8 cellular contexts compared by ENCODE assay signal in genomic region chr11:73787643-73788537, GRCh38. TPM values are rescaled to one million over a fixed set of nuclear protein-coding genes. Genes with fewer than 3 reads are reported as not detected.
DNase-seq lines count a peak whose midpoint lies in the region; FAIRE-seq and TF ChIP-seq lines count a peak whose summit lies in the region.

Gene MRPL48 (plus strand): TSS chr11:73787874. CDS start chr11:73787972, 98 bp downstream.

- POLR2A ChIA-PET in HEK293 (lab: Yijun Ruan, JAX) = interaction anchor here (0.6 to 2.8 kb wide), 14 partner anchors 8 to 217 kb away, joined by 3 to 59 read pairs (median 4); partner anchors contain the start of genes COA4, PAAF1 and RAB6A

- H3K9me3 ChIP-seq in HEK293 (ENCODE audit: control insufficient read depth, insufficient read depth, low read depth, low read length) (no peaks in the 10 kb centered on the region), suprapubic skin (no peaks in the 10 kb centered on the region)

- H3K4me1 ChIP-seq in HEK293 (ENCODE audit: control insufficient read depth, insufficient read depth, low read length) = no peaks in the 10 kb centered on the region
- peaks cover 17% of the 10 kb centered on the region for H3K4me1 ChIP-seq in suprapubic skin

- peak; percentile 94 for FAIRE-seq in G401.6 (lab: Jason Lieb, UNC)

- H3K27ac ChIP-seq in HEK293 (ENCODE audit: extremely low read depth, low read depth, low read length) (peak within 1 kb of the TSS; percentile 95), suprapubic skin (peak within 1 kb of the TSS; percentile 84)

- TF ChIP-seq CTCF in HEK293 (tag by site-specific recombination; IDR thresholded peaks at IDR 0.05) (no peak), suprapubic skin (IDR thresholded peaks at IDR 0.05) (no peak)

- no peak for TF ChIP-seq EP300 in suprapubic skin (IDR thresholded peaks at IDR 0.05)

- intact Hi-C loops in activated naive CD4-positive, alpha-beta T cell treated with anti-CD3 and anti-CD28 coated beads for 36 hours (cut with micrococcal nuclease) = loop anchor here (1.0 to 5.0 kb wide), 5 partner anchors 9 to 411 kb away; partner anchors contain the start of genes C2CD3, COA4, FAM168A and PAAF1

- in situ Hi-C loops in SK-MEL-5 (cut with HindIII; ENCODE audit: low pct_unique_long_range_greater_than_20kb, low sequenced_read_pairs) = no loop called here

- H3K4me3 ChIP-seq in HEK293 (ENCODE audit: low read depth, low read length) (peak within 1 kb of the TSS; percentile 99), suprapubic skin (peak within 1 kb of the TSS; percentile 62)

- H3K9me3 Mint-ChIP-seq in activated naive CD4-positive, alpha-beta T cell treated with anti-CD3 and anti-CD28 coated beads for 36 hours = no peaks in the 10 kb centered on the region

- H3K27me3 ChIP-seq in suprapubic skin = no peaks in the 10 kb centered on the region

- H3K4me1 Mint-ChIP-seq in activated naive CD4-positive, alpha-beta T cell treated with anti-CD3 and anti-CD28 coated beads for 36 hours (ENCODE audit: low read depth) = peaks cover 13% of the 10 kb centered on the region

- no peaks in the 10 kb centered on the region for H3K36me3 Mint-ChIP-seq in activated naive CD4-positive, alpha-beta T cell treated with anti-CD3 and anti-CD28 coated beads for 36 hours (ENCODE audit: low read depth)

- peak within 1 kb of the TSS; percentile 98 for H3K27ac Mint-ChIP-seq in activated naive CD4-positive, alpha-beta T cell treated with anti-CD3 and anti-CD28 coated beads for 36 hours

- WGBS in suprapubic skin = 2% methylated on average over 43 of the region's 43 CpGs

- peak in 1 of 2 donors; percentile 7 for TF ChIP-seq POLR2A in suprapubic skin (IDR thresholded peaks at IDR 0.05)

- CTCF ChIA-PET in HEK293 (lab: Yijun Ruan, JAX) = interaction anchor here (0.7 kb wide), 1 partner anchor 1650 kb away, joined by 4 read pairs; no protein-coding TSS in a partner anchor
- CTCF ChIA-PET in activated naive CD4-positive, alpha-beta T cell treated with anti-CD3 and anti-CD28 coated beads for 36 hours (lab: Charles Lee) = interaction anchor here (0.6 to 1.3 kb wide), 3 partner anchors 25 to 70 kb away, joined by 4 to 6 read pairs (median 4); no protein-coding TSS in a partner anchor

- DNase-seq in MV-4-11 (lab: John Stamatoyannopoulos, UW) (peak; percentile 86), SK-MEL-5 (ENCODE audit: low read depth, low spot score) (peak; percentile 99), globus pallidus (ENCODE audit: low spot score) (peak; percentile 86), nucleus accumbens (lab: John Stamatoyannopoulos, UW) (peak in 55 of 56 donors; percentile 59 to 96 (median 82)), suprapubic skin (ENCODE audit: low spot score in 2 of 2) (peak; percentile 92 to 96)
- DNase-seq in activated naive CD4-positive, alpha-beta T cell treated with anti-CD3 and anti-CD28 coated beads for 36 hours = peak; percentile 94

- H3K27me3 Mint-ChIP-seq in activated naive CD4-positive, alpha-beta T cell treated with anti-CD3 and anti-CD28 coated beads for 36 hours (ENCODE audit: low read depth) = no peaks in the 10 kb centered on the region

- peak within 1 kb of the TSS; percentile 97 for H3K4me3 Mint-ChIP-seq in activated naive CD4-positive, alpha-beta T cell treated with anti-CD3 and anti-CD28 coated beads for 36 hours

- no peaks in the 10 kb centered on the region for H3K36me3 ChIP-seq in HEK293 (ENCODE audit: control insufficient read depth in 2 of 2, insufficient read depth in 1 of 2, low read length in 2 of 2)
- no peaks in the 10 kb centered on the region for H3K36me3 ChIP-seq in suprapubic skin

TF ChIP-seq in HEK293, 187 proteins besides CTCF, POLR2A, EP300 and RAD21 (continues in another document):
- TF ChIP-seq ZNF561 (tag by site-specific recombination; IDR thresholded peaks at IDR 0.05; ENCODE audit: borderline replicate concordance) = peak; percentile 58; the same call in 1 of the 2 replicates
- TF ChIP-seq, protein P1, sequence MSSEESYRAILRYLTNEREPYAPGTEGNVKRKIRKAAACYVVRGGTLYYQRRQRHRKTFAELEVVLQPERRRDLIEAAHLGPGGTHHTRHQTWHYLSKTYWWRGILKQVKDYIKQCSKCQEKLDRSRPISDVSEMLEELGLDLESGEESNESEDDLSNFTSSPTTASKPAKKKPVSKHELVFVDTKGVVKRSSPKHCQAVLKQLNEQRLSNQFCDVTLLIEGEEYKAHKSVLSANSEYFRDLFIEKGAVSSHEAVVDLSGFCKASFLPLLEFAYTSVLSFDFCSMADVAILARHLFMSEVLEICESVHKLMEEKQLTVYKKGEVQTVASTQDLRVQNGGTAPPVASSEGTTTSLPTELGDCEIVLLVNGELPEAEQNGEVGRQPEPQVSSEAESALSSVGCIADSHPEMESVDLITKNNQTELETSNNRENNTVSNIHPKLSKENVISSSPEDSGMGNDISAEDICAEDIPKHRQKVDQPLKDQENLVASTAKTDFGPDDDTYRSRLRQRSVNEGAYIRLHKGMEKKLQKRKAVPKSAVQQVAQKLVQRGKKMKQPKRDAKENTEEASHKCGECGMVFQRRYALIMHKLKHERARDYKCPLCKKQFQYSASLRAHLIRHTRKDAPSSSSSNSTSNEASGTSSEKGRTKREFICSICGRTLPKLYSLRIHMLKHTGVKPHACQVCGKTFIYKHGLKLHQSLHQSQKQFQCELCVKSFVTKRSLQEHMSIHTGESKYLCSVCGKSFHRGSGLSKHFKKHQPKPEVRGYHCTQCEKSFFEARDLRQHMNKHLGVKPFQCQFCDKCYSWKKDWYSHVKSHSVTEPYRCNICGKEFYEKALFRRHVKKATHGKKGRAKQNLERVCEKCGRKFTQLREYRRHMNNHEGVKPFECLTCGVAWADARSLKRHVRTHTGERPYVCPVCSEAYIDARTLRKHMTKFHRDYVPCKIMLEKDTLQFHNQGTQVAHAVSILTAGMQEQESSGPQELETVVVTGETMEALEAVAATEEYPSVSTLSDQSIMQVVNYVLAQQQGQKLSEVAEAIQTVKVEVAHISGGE (tag by site-specific recombination; conservative IDR thresholded peaks at IDR 0.05; ENCODE audit: low read depth) = peak; percentile 100
- TF ChIP-seq ZNF423 (tag by site-specific recombination; IDR thresholded peaks at IDR 0.05) = no peak
- peak; percentile 52; the same call in 1 of the 2 replicates for TF ChIP-seq HIC1 (tag by site-specific recombination; IDR thresholded peaks at IDR 0.05)
- TF ChIP-seq ZNF670 (tag by site-specific recombination; IDR thresholded peaks at IDR 0.05; ENCODE audit: low read depth) = no peak
- TF ChIP-seq GLI2 (tag by site-specific recombination; IDR thresholded peaks at IDR 0.05; ENCODE audit: borderline replicate concordance, low read depth) = no peak
- TF ChIP-seq ZNF174 (tag by site-specific recombination; IDR thresholded peaks at IDR 0.05) = no peak
- no peak; the same call in 1 of the 2 replicates for TF ChIP-seq ZSCAN30 (tag by site-specific recombination; IDR thresholded peaks at IDR 0.05)
- TF ChIP-seq ZNF341 (tag by site-specific recombination; IDR thresholded peaks at IDR 0.05; ENCODE audit: low read depth) = peak; percentile 100
- TF ChIP-seq, protein P2, sequence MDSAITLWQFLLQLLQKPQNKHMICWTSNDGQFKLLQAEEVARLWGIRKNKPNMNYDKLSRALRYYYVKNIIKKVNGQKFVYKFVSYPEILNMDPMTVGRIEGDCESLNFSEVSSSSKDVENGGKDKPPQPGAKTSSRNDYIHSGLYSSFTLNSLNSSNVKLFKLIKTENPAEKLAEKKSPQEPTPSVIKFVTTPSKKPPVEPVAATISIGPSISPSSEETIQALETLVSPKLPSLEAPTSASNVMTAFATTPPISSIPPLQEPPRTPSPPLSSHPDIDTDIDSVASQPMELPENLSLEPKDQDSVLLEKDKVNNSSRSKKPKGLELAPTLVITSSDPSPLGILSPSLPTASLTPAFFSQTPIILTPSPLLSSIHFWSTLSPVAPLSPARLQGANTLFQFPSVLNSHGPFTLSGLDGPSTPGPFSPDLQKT (IDR thresholded peaks at IDR 0.05; ENCODE audit: borderline replicate concordance, low read depth, low read length) = no peak
- no peak for TF ChIP-seq ZNF596 (tag by site-specific recombination; IDR thresholded peaks at IDR 0.05)
- no peak for TF ChIP-seq BCL6B (tag by site-specific recombination; IDR thresholded peaks at IDR 0.05)
- TF ChIP-seq PRDM1 (tag by site-specific recombination; IDR thresholded peaks at IDR 0.05) = peak; percentile 89
- TF ChIP-seq ZNF660 (tag by site-specific recombination; IDR thresholded peaks at IDR 0.05) = peak; percentile 84

RNA-seq across cellular contexts. Expression of gene MRPL48, which starts in this region (rescaled TPM):
- 111 and 119 TPM in 2 replicates for total RNA-seq in SK-MEL-5 (2014; rRNA removed; shearing (Covaris generic))
- polyA plus RNA-seq in SK-MEL-5 (2015; cell fraction: cytosol; rRNA removed) = 44.5 and 47.7 TPM in 2 replicates
- polyA plus RNA-seq in SK-MEL-5 (2015; cell fraction: nucleus; rRNA removed) = 10.7 and 14.1 TPM in 2 replicates
- total RNA-seq in activated naive CD4-positive, alpha-beta T cell treated with anti-CD3 and anti-CD28 coated beads for 36 hours = 10 to 100 TPM; 49.2 to 53.5 TPM
- 10 to 100 TPM; 10.5 to 24.4 (median 15.4) TPM for total RNA-seq in suprapubic skin

Comparison
In these comparisons a context has a peak if more than half of its experiments do, and no peak if none do; other contexts are left out.
1. Peak in every context shown above with its lines: DNase-seq, H3K4me3 ChIP-seq and H3K27ac ChIP-seq.